In genomic region chr9:92463989-92464388, GRCh38 we compare ENCODE assay signal across 14 cellular contexts. TPM values are rescaled to one million over a fixed set of nuclear protein-coding genes. Genes with fewer than 3 reads are reported as not detected.
A peak's percentile ranks its signal among the peaks of the same experiment; 100 is the strongest.
DNase-seq lines count a peak whose midpoint lies in the region; ATAC-seq, FAIRE-seq and TF ChIP-seq lines count a peak whose summit lies in the region.
"Had no signal": no experiment of that assay in that cellular context is flagged by ENCODE, and none has a peak within 500 bp of the region (broad histone marks: within the 10 kb centered on the region; RNA-seq: fewer than 3 reads in every experiment).

No MANE protein-coding gene starts in this region.

- FAIRE-seq in D721Med (lab: Jason Lieb, UNC): no peak

- no peak for TF ChIP-seq CTCF in D721Med (IDR thresholded peaks at IDR 0.05; ENCODE audit: insufficient read depth, missing control alignments)

- no peak overlapping the region for H3K27ac Mint-ChIP-seq in natural killer cell treated with Interleukin-12 subunit alpha and Interleukin-12 subunit beta and Interleukin-15 and Interleukin-18, amount 100 ng/mL, for 72 hours
- H3K27ac Mint-ChIP-seq: T-cell had no signal

- H3K4me3 Mint-ChIP-seq in natural killer cell treated with Interleukin-12 subunit alpha and Interleukin-12 subunit beta and Interleukin-15 and Interleukin-18, amount 100 ng/mL, for 72 hours: no peak overlapping the region
- H3K4me3 Mint-ChIP-seq: T-cell had no signal

- no peaks in the 10 kb centered on the region for H3K27me3 Mint-ChIP-seq in natural killer cell treated with Interleukin-12 subunit alpha and Interleukin-12 subunit beta and Interleukin-15 and Interleukin-18, amount 100 ng/mL, for 72 hours
- H3K27me3 Mint-ChIP-seq: T-cell had no signal

- intact Hi-C loops in posterior cingulate gyrus (cut with DNase I): no loop called here

- no peak for ATAC-seq in natural killer cell treated with Interleukin-12 subunit alpha and Interleukin-12 subunit beta and Interleukin-15 and Interleukin-18, amount 100 ng/mL, for 72 hours
- ATAC-seq: T-cell had no signal

- H3K36me3 Mint-ChIP-seq in natural killer cell treated with Interleukin-12 subunit alpha and Interleukin-12 subunit beta and Interleukin-15 and Interleukin-18, amount 100 ng/mL, for 72 hours: no peaks in the 10 kb centered on the region
- H3K36me3 Mint-ChIP-seq: T-cell had no signal

- H3K4me3 ChIP-seq in skeletal muscle cell (ENCODE audit: low read depth, low read length): no peak overlapping the region

- no peak overlapping the region for H3K27ac ChIP-seq in substantia nigra (ENCODE audit: low read depth, low read length, poor library complexity, severe bottlenecking)

- DNase-seq in ELR (ENCODE audit: low read depth) (peak; percentile 76), amniotic stem cell (lab: John Stamatoyannopoulos, UW) (peak; percentile 69), foreskin melanocyte (peak; percentile 60), skeletal muscle cell (ENCODE audit: low read depth) (peak; percentile 74), posterior cingulate gyrus (no peak), substantia nigra (lab: John Stamatoyannopoulos, UW) (no peak), D721Med (ENCODE audit: insufficient read length, low spot score) (no peak)
- no peak for DNase-seq in natural killer cell treated with Interleukin-12 subunit alpha and Interleukin-12 subunit beta and Interleukin-15 and Interleukin-18, amount 100 ng/mL, for 72 hours (ENCODE audit: low spot score)
- DNase-seq: anterior cingulate cortex, Calu3, NCI-H526 treated with DMSO at 0.1 percent for 48 hours, T-cell had no signal

- H3K4me1 Mint-ChIP-seq in natural killer cell treated with Interleukin-12 subunit alpha and Interleukin-12 subunit beta and Interleukin-15 and Interleukin-18, amount 100 ng/mL, for 72 hours (ENCODE audit: low read depth in 2 of 2): no peaks in the 10 kb centered on the region
- H3K4me1 Mint-ChIP-seq: T-cell had no signal

- H3K9me3 Mint-ChIP-seq in natural killer cell treated with Interleukin-12 subunit alpha and Interleukin-12 subunit beta and Interleukin-15 and Interleukin-18, amount 100 ng/mL, for 72 hours: no peaks in the 10 kb centered on the region
- H3K9me3 Mint-ChIP-seq: T-cell had no signal

RNA-seq across cellular contexts. Expression of gene ASPN, which starts 18.3 kb away (rescaled TPM):
- not detected for total RNA-seq in natural killer cell treated with Interleukin-12 subunit alpha and Interleukin-12 subunit beta and Interleukin-15 and Interleukin-18, amount 100 ng/mL, for 72 hours
- total RNA-seq: Calu3, glomerular endothelial cell, mononuclear cell, T-cell had no signal

RNA-seq across cellular contexts. Expression of gene OMD, which starts 39.7 kb away (rescaled TPM):
- not detected for total RNA-seq in natural killer cell treated with Interleukin-12 subunit alpha and Interleukin-12 subunit beta and Interleukin-15 and Interleukin-18, amount 100 ng/mL, for 72 hours
- total RNA-seq: glomerular endothelial cell, mononuclear cell, T-cell had no signal

RNA-seq across cellular contexts. Expression of gene OGN, which starts 59.6 kb away (rescaled TPM):
- total RNA-seq in natural killer cell treated with Interleukin-12 subunit alpha and Interleukin-12 subunit beta and Interleukin-15 and Interleukin-18, amount 100 ng/mL, for 72 hours: not detected
- total RNA-seq: Calu3, glomerular endothelial cell had no signal

Comparison
In these comparisons a context has a peak if more than half of its experiments do, and no peak if none do; other contexts are left out.
1. DNase-seq: peak in ELR (single experiment), amniotic stem cell (single experiment), foreskin melanocyte (single experiment) and skeletal muscle cell (single experiment); none in natural killer cell treated with Interleukin-12 subunit alpha and Interleukin-12 subunit beta and Interleukin-15 and Interleukin-18, amount 100 ng/mL, for 72 hours (single experiment), posterior cingulate gyrus (0 of 10), substantia nigra (0 of 49) and D721Med (single experiment).